In the genomic region with DNA sequence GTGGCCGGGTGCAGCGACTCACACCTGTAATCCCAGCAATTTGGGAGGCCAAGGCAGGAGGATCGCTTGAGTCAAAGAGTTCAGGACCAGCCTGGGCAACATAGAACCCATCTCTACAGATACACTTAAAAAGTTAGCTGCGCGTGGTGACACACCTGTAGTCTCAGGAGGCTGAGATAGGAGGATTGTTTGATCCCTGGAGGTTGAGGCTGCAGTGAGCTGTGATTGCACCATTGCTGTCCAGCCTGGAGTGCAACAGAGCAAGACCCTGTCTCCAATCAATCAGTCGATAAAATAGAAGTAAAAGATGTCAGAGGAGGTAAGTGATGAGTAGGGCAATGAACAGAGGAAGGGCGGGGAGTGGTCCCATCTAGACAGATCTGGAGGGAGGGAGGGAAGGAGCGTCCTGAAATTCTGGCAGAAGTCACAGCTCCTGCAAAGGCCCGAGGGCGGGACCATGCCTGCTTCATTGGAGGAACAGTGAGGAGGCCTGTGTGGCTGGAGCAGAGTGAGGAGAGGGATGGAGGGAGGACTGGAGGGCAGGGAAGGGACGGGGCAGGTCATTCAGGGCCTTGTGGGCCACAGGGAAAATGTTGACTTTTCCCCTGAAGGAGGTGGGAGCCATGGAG, we compare ENCODE assay signal across 2 cellular contexts.
TF ChIP-seq lines count a peak whose summit lies in the region.

No MANE protein-coding gene starts in this region.

TF ChIP-seq in IMR-90, 13 proteins besides CTCF, POLR2A, EP300 and RAD21:
- TF ChIP-seq RFX5 (IDR thresholded peaks at IDR 0.05; ENCODE audit: low read depth, low read length) (no peak), MXI1 (IDR thresholded peaks at IDR 0.05; ENCODE audit: borderline replicate concordance, low read depth, low read length) (no peak), NFE2L2 (IDR thresholded peaks at IDR 0.05; ENCODE audit: low read depth, low read length) (no peak), SMC3 (IDR thresholded peaks at IDR 0.05; ENCODE audit: low read depth, low read length) (no peak), FOS (IDR thresholded peaks at IDR 0.05; ENCODE audit: low read depth, low read length) (no peak), MAFK (IDR thresholded peaks at IDR 0.05; ENCODE audit: low read depth, low read length) (no peak), BHLHE40 (IDR thresholded peaks at IDR 0.05; ENCODE audit: low read depth, low read length) (no peak), RCOR1 (IDR thresholded peaks at IDR 0.05; ENCODE audit: insufficient replicate concordance, low read length) (no peak), CHD1 (IDR thresholded peaks at IDR 0.05; ENCODE audit: low read depth, low read length) (no peak), CEBPB (IDR thresholded peaks at IDR 0.05; ENCODE audit: low read depth, low read length) (no peak), MAZ (IDR thresholded peaks at IDR 0.05; ENCODE audit: borderline replicate concordance, low read depth, low read length) (no peak)
- TF ChIP-seq, protein P1, sequence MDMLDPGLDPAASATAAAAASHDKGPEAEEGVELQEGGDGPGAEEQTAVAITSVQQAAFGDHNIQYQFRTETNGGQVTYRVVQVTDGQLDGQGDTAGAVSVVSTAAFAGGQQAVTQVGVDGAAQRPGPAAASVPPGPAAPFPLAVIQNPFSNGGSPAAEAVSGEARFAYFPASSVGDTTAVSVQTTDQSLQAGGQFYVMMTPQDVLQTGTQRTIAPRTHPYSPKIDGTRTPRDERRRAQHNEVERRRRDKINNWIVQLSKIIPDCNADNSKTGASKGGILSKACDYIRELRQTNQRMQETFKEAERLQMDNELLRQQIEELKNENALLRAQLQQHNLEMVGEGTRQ (IDR thresholded peaks at IDR 0.05; ENCODE audit: low read depth, low read length), result no peak
- TF ChIP-seq, protein P2, sequence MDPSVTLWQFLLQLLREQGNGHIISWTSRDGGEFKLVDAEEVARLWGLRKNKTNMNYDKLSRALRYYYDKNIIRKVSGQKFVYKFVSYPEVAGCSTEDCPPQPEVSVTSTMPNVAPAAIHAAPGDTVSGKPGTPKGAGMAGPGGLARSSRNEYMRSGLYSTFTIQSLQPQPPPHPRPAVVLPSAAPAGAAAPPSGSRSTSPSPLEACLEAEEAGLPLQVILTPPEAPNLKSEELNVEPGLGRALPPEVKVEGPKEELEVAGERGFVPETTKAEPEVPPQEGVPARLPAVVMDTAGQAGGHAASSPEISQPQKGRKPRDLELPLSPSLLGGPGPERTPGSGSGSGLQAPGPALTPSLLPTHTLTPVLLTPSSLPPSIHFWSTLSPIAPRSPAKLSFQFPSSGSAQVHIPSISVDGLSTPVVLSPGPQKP (IDR thresholded peaks at IDR 0.05; ENCODE audit: borderline replicate concordance, low read depth, low read length), result no peak

TF ChIP-seq in K562, 482 proteins besides CTCF, POLR2A, EP300 and RAD21:
- TF ChIP-seq, protein P3, sequence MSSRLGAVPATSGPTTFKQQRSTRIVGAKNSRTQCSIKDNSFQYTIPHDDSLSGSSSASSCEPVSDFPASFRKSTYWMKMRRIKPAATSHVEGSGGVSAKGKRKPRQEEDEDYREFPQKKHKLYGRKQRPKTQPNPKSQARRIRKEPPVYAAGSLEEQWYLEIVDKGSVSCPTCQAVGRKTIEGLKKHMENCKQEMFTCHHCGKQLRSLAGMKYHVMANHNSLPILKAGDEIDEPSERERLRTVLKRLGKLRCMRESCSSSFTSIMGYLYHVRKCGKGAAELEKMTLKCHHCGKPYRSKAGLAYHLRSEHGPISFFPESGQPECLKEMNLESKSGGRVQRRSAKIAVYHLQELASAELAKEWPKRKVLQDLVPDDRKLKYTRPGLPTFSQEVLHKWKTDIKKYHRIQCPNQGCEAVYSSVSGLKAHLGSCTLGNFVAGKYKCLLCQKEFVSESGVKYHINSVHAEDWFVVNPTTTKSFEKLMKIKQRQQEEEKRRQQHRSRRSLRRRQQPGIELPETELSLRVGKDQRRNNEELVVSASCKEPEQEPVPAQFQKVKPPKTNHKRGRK (tag; IDR thresholded peaks at IDR 0.05), result no peak
- TF ChIP-seq HLTF (IDR thresholded peaks at IDR 0.05), result no peak
- TF ChIP-seq HDAC1 (IDR thresholded peaks at IDR 0.05), result no peak
- TF ChIP-seq, protein P4, sequence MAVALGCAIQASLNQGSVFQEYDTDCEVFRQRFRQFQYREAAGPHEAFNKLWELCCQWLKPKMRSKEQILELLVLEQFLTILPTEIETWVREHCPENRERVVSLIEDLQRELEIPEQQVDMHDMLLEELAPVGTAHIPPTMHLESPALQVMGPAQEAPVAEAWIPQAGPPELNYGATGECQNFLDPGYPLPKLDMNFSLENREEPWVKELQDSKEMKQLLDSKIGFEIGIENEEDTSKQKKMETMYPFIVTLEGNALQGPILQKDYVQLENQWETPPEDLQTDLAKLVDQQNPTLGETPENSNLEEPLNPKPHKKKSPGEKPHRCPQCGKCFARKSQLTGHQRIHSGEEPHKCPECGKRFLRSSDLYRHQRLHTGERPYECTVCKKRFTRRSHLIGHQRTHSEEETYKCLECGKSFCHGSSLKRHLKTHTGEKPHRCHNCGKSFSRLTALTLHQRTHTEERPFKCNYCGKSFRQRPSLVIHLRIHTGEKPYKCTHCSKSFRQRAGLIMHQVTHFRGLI (CRISPR knock-in tag; IDR thresholded peaks at IDR 0.05), result no peak
- no peak for TF ChIP-seq EP400 (IDR thresholded peaks at IDR 0.05)
- TF ChIP-seq ZNF764 (CRISPR knock-in tag; IDR thresholded peaks at IDR 0.05; ENCODE audit: low read depth), result no peak
- TF ChIP-seq SMC3 (conservative IDR thresholded peaks at IDR 0.05; ENCODE audit: insufficient read depth, low read depth, low read length), result no peak
- no peak for TF ChIP-seq ZNF3 (CRISPR knock-in tag; IDR thresholded peaks at IDR 0.05)
- TF ChIP-seq SAFB2 (IDR thresholded peaks at IDR 0.05; ENCODE audit: borderline replicate concordance, low read depth, low read length, severe bottlenecking), result no peak
- TF ChIP-seq ATF1 (CRISPR knock-in tag; IDR thresholded peaks at IDR 0.05), result no peak
- no peak for TF ChIP-seq ATF1 (tag; IDR thresholded peaks at IDR 0.05)
